12 cellular contexts compared by ENCODE assay signal in genomic region chr19:11479090-11479469, GRCh38. TPM values are rescaled to one million over a fixed set of nuclear protein-coding genes. Genes with fewer than 3 reads are reported as not detected.
DNase-seq lines count a peak whose midpoint lies in the region; TF ChIP-seq lines count a peak whose summit lies in the region.
"Had no signal": no experiment of that assay in that cellular context is flagged by ENCODE, and none has a peak within 500 bp of the region (broad histone marks: within the 10 kb centered on the region; RNA-seq: fewer than 3 reads in every experiment).

No MANE protein-coding gene starts in this region.

- H3K4me2 ChIP-seq in neuronal stem cell (ENCODE audit: insufficient read depth, low read length, poor library complexity, severe bottlenecking), result peak overlapping the region; percentile 14

- no peak overlapping the region for H2BK120ac ChIP-seq in neuronal stem cell (ENCODE audit: low read depth, low read length)

- in situ Hi-C loops in brain microvascular endothelial cell (cut with HindIII; ENCODE audit: low pct_ligation_motif_present, low sequenced_read_pairs), result no loop called here

- peak overlapping the region; percentile 71 for H2AK5ac ChIP-seq in neuronal stem cell (ENCODE audit: low read depth, low read length)

- no peaks in the 10 kb centered on the region for H3K79me1 ChIP-seq in neuronal stem cell (ENCODE audit: low read depth, low read length)

- TF ChIP-seq CTCF in brain microvascular endothelial cell (IDR thresholded peaks at IDR 0.05; ENCODE audit: low read depth, low read length, missing control alignments), result no peak

- peak; percentile 74 for DNase-seq in NCI-H2227 (lab: John Stamatoyannopoulos, UW; ENCODE audit: unreplicated experiment)
- DNase-seq in NCI-H2227 treated with DMSO at 0.1 percent for 48 hours (lab: John Stamatoyannopoulos, UW), result no peak
- DNase-seq in neuronal stem cell (ENCODE audit: low spot score), result no peak
- no peak for DNase-seq in brain microvascular endothelial cell
- no peak for DNase-seq in activated gamma-delta T cell treated with Interleukin-2 at 50 U/mL for 16 hours
- DNase-seq: activated CD4-positive, CD25-positive, alpha-beta regulatory T cell; cerebellar nuclear complex; DND-41; NCI-H510A; Right ventricle myocardium superior had no signal

- peak overlapping the region; percentile 12 for H3K27ac ChIP-seq in cingulate gyrus (ENCODE audit: low read depth, low read length)
- no peak overlapping the region for H3K27ac ChIP-seq in neuronal stem cell (replicated peaks; ENCODE audit: low read length)
- no peak overlapping the region for H3K27ac ChIP-seq in brain microvascular endothelial cell
- H3K27ac ChIP-seq: A549 had no signal

- no peak overlapping the region for H4K91ac ChIP-seq in neuronal stem cell (ENCODE audit: low read depth, low read length, poor library complexity)

- no peak overlapping the region for H3K14ac ChIP-seq in neuronal stem cell (ENCODE audit: low read length)

- H3K4me1 ChIP-seq in neuronal stem cell (ENCODE audit: control insufficient read depth in 2 of 2, insufficient read depth in 1 of 2, low read depth in 1 of 2, low read length in 2 of 2), result peaks cover 0 to 5% of the 10 kb centered on the region in 2 donors

- no peak overlapping the region for H3K18ac ChIP-seq in neuronal stem cell (ENCODE audit: low read length)

- no peak overlapping the region for H3K9ac ChIP-seq in neuronal stem cell (ENCODE audit: low read depth, low read length, poor library complexity)

- H2AFZ ChIP-seq in neuronal stem cell (ENCODE audit: low read length), result no peak overlapping the region

- H2BK12ac ChIP-seq in neuronal stem cell (ENCODE audit: low read length), result peak overlapping the region; percentile 81

- H3K27me3 ChIP-seq in neuronal stem cell (ENCODE audit: control insufficient read depth in 3 of 3, insufficient read depth in 3 of 3, low read depth in 1 of 3, low read length in 3 of 3) (peaks cover 0 to 41% (median 16%) of the 10 kb centered on the region in 3 experiments), brain microvascular endothelial cell (replicated peaks) (peaks cover 28% of the 10 kb centered on the region)

- H3K9me3 ChIP-seq in neuronal stem cell (replicated peaks in 1 of 2; ENCODE audit: control insufficient read depth in 2 of 2, insufficient read depth in 1 of 2, low read depth in 1 of 2, low read length in 2 of 2), result peaks cover 0 to 4% of the 10 kb centered on the region in 2 donors
- H3K9me3 ChIP-seq: A549 had no signal

- H3K4ac ChIP-seq in neuronal stem cell (ENCODE audit: low read length), result no peak overlapping the region

- H4K8ac ChIP-seq in neuronal stem cell (ENCODE audit: low read depth, low read length), result no peak overlapping the region

- no CpG with 5 or more reads among the region's 13 CpGs for WGBS in neuronal stem cell (ENCODE audit: extremely low coverage in 2 of 2, insufficient read length in 2 of 2, insufficient replicate concordance in 1 of 2), 2 donors

- H3K36me3 ChIP-seq in neuronal stem cell (replicated peaks in 1 of 2; ENCODE audit: control insufficient read depth in 2 of 2, insufficient read depth in 2 of 2, low read length in 2 of 2) (peaks cover 0 to 49% of the 10 kb centered on the region in 2 donors), brain microvascular endothelial cell (replicated peaks) (no peaks in the 10 kb centered on the region)

- H2BK5ac ChIP-seq in neuronal stem cell (ENCODE audit: low read length), result no peak overlapping the region

- H3K23ac ChIP-seq in neuronal stem cell (ENCODE audit: low read depth, low read length, poor library complexity), result peak overlapping the region; percentile 36

- H3K4me3 ChIP-seq in neuronal stem cell (ENCODE audit: low read length in 2 of 2), result peak overlapping the region; percentile 26 to 90
- H3K4me3 ChIP-seq in brain microvascular endothelial cell (ENCODE audit: low read depth, low read length), result no peak overlapping the region
- H3K4me3 ChIP-seq: A549 had no signal

- H2BK15ac ChIP-seq in neuronal stem cell (ENCODE audit: low read length), result peak overlapping the region; percentile 65

RNA-seq across cellular contexts. Expression of gene ELAVL3, which starts 1.8 kb away (rescaled TPM):
- 0.98 TPM for polyA plus RNA-seq in neuronal stem cell (2013, experiment 1 of 2)
- 0.86 TPM for polyA plus RNA-seq in neuronal stem cell (2013, experiment 2 of 2)

RNA-seq across cellular contexts. Expression of gene ZNF653, which starts 26.6 kb away (rescaled TPM):
- polyA plus RNA-seq in neuronal stem cell (2013, experiment 1 of 2), result 8.3 TPM
- polyA plus RNA-seq in neuronal stem cell (2013, experiment 2 of 2), result 7.7 TPM

RNA-seq across cellular contexts. Expression of gene PRKCSH, which starts 43.6 kb away (rescaled TPM):
- 199 TPM for polyA plus RNA-seq in neuronal stem cell (2013, experiment 1 of 2)
- polyA plus RNA-seq in neuronal stem cell (2013, experiment 2 of 2), result 201 TPM

RNA-seq across cellular contexts. Expression of gene ODAD3, which starts 44.2 kb away (rescaled TPM):
- polyA plus RNA-seq in neuronal stem cell (2013, experiment 1 of 2), result 0.91 TPM
- polyA plus RNA-seq in neuronal stem cell (2013, experiment 2 of 2), result 1.2 TPM

RNA-seq across cellular contexts. Expression of gene ECSIT, which starts 49.9 kb away (rescaled TPM):
- polyA plus RNA-seq in neuronal stem cell (2013, experiment 1 of 2), result 30.6 TPM
- 28.7 TPM for polyA plus RNA-seq in neuronal stem cell (2013, experiment 2 of 2)
